In the genomic region with DNA sequence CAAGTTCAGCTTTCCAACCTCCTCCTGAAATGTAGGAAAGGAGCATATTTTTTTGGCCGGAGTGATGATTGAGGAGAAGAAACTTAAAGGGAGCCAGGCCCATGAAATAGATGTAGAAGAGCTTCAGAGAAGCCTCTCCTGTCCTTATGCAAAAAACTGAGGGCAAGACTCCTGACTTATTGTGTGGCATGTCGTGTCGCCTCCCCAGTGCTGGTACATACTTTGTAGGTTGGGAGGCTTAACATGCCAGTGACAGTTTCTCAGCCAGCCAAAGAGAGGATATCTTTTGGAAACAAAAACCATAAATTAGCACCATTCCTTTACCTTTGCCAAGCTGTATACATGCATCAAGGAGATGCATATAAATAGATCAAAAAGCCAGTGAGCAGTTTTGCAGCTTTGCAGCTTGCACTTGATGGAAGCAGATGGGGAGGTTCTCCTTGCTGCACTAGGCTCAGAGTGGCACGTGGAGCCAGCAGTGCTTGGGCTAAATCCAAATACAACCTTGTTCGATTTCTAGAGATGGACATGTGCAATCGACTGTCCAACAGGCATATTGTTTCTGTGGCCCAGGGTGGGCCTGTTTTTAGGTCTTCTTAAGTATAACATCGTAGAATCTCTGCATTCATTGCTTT, we compare ENCODE assay signal across 18 cellular contexts. TPM values are rescaled to one million over a fixed set of nuclear protein-coding genes. Genes with fewer than 3 reads are reported as not detected.
A peak's percentile ranks its signal among the peaks of the same experiment; 100 is the strongest.
DNase-seq lines count a peak whose midpoint lies in the region; ATAC-seq, FAIRE-seq and TF ChIP-seq lines count a peak whose summit lies in the region.
"Had no signal": no experiment of that assay in that cellular context is flagged by ENCODE, and none has a peak within 500 bp of the region (broad histone marks: within the 10 kb centered on the region; RNA-seq: fewer than 3 reads in every experiment).

No MANE protein-coding gene starts in this region.

- no peak overlapping the region for H3K4ac ChIP-seq in H9 (ENCODE audit: low read depth, low read length)

- no peak for TF ChIP-seq POLR2A in heart left ventricle (IDR thresholded peaks at IDR 0.05)

- H2BK20ac ChIP-seq in H9 (ENCODE audit: low read depth, low read length, poor library complexity, severe bottlenecking), result no peak overlapping the region

- no peaks in the 10 kb centered on the region for H3K79me2 ChIP-seq in H9 (ENCODE audit: insufficient read depth, low read length)

- no peaks in the 10 kb centered on the region for H3K9me3 ChIP-seq in heart left ventricle
- H3K9me3 ChIP-seq in H9 (ENCODE audit: control insufficient read depth, low read depth, low read length), result no peaks in the 10 kb centered on the region
- H3K9me3 ChIP-seq: ascending aorta, suprapubic skin had no signal

- no peak overlapping the region for H2BK120ac ChIP-seq in H9 (ENCODE audit: low read depth, low read length, poor library complexity, severe bottlenecking)

- peak overlapping the region in 1 of 3 experiments; percentile 43; a peak in 1 of 7 replicates for H3K27ac Mint-ChIP-seq in H9
- H3K27ac Mint-ChIP-seq: activated CD8-positive, alpha-beta T cell treated with anti-CD3 and anti-CD28 coated beads, Interleukin-2, amount 10 ng/mL, durations not matched to agents 7 days and 5 days; activated naive CD4-positive, alpha-beta T cell treated with anti-CD3 and anti-CD28 coated beads for 36 hours; activated T-cell treated with anti-CD3 and anti-CD28 coated beads, Interleukin-2, amount 50 U/mL, for 24 hours had no signal

- WGBS in heart left ventricle, 4 donors, result 56 to 64% (median 60%) methylated on average over 7 of the region's 7 CpGs
- no CpG with 5 or more reads among the region's 7 CpGs for WGBS in H9 (ENCODE audit: extremely low coverage, insufficient read length, low lambda C conversion rate)

- peaks cover 28 to 37% of the 10 kb centered on the region in 2 experiments for H3K4me1 Mint-ChIP-seq in H9

- H3K9me3 Mint-ChIP-seq in H9, result no peaks in the 10 kb centered on the region
- H3K9me3 Mint-ChIP-seq: activated naive CD4-positive, alpha-beta T cell treated with anti-CD3 and anti-CD28 coated beads for 36 hours; activated T-cell treated with anti-CD3 and anti-CD28 coated beads, Interleukin-2, amount 50 U/mL, for 24 hours had no signal

- no peak overlapping the region for H2AFZ ChIP-seq in H9 (ENCODE audit: low read length)

- no peak for FAIRE-seq in HTR-8/SVneo (lab: Jason Lieb, UNC)
- FAIRE-seq: colon, HepG2 had no signal

- no peak overlapping the region for H2BK12ac ChIP-seq in H9 (ENCODE audit: insufficient read length, low read depth, low read length)

- no peaks in the 10 kb centered on the region for H3K23me2 ChIP-seq in H9 (ENCODE audit: insufficient read length, low read depth, low read length, poor library complexity, severe bottlenecking)

- H3K14ac ChIP-seq in H9 (ENCODE audit: insufficient read depth, low read length), result no peak overlapping the region

- H3K27me3 Mint-ChIP-seq in H9 (ENCODE audit: low read depth), result no peaks in the 10 kb centered on the region
- H3K27me3 Mint-ChIP-seq: activated T-cell treated with anti-CD3 and anti-CD28 coated beads, Interleukin-2, amount 50 U/mL, for 24 hours had no signal

- no peak overlapping the region for H3K9ac ChIP-seq in H9 (ENCODE audit: extremely low read depth, insufficient read length, low read length)

- H4K8ac ChIP-seq in H9 (replicated peaks; ENCODE audit: insufficient read length, low read depth, low read length), result no peak overlapping the region

- H3K36me3 Mint-ChIP-seq in H9 (ENCODE audit: insufficient read depth in 1 of 3, low read depth in 3 of 3), result no peaks in the 10 kb centered on the region

- no peak overlapping the region for H3K4me2 ChIP-seq in H9 (ENCODE audit: insufficient read depth, insufficient read length, low read length)

- no peak overlapping the region for H3K56ac ChIP-seq in H9 (ENCODE audit: insufficient read length, low read depth, low read length)

- no peaks in the 10 kb centered on the region for H3K79me1 ChIP-seq in H9 (ENCODE audit: insufficient read depth, low read depth, low read length, poor library complexity, severe bottlenecking)

- no peak for ATAC-seq in heart left ventricle
- ATAC-seq: HepG2 had no signal

- no peak overlapping the region for H4K5ac ChIP-seq in H9 (ENCODE audit: insufficient read length, low read depth, low read length)

- H3K36me3 ChIP-seq in heart left ventricle, result peaks cover 0 to 6% (median 0%) of the 10 kb centered on the region in 9 donors
- H3K36me3 ChIP-seq: ascending aorta, suprapubic skin had no signal

- H3K27me3 ChIP-seq in heart left ventricle (no peaks in the 10 kb centered on the region), dorsolateral prefrontal cortex (no peaks in the 10 kb centered on the region), H9 (ENCODE audit: insufficient read depth, low read length) (no peaks in the 10 kb centered on the region)
- H3K27me3 ChIP-seq: ascending aorta, suprapubic skin had no signal

- no peak overlapping the region for H4K91ac ChIP-seq in H9 (ENCODE audit: insufficient read length, low read depth, low read length)

- H2BK5ac ChIP-seq in H9 (ENCODE audit: insufficient read length, low read length), result no peak overlapping the region

- H3K4me1 ChIP-seq in heart left ventricle, result peaks cover 23 to 100% (median 81%) of the 10 kb centered on the region in 12 donors
- H3K4me1 ChIP-seq in H9 (ENCODE audit: insufficient read depth, low read length), result no peaks in the 10 kb centered on the region

- H3K4me3 Mint-ChIP-seq in H9, result no peak overlapping the region
- H3K4me3 Mint-ChIP-seq: activated CD8-positive, alpha-beta T cell treated with anti-CD3 and anti-CD28 coated beads, Interleukin-2, amount 10 ng/mL, durations not matched to agents 7 days and 5 days; activated naive CD4-positive, alpha-beta T cell treated with anti-CD3 and anti-CD28 coated beads for 36 hours; activated T-cell treated with anti-CD3 and anti-CD28 coated beads, Interleukin-2, amount 50 U/mL, for 24 hours had no signal

- H3K4me3 ChIP-seq in heart left ventricle (no peak overlapping the region), dorsolateral prefrontal cortex (peak overlapping the region in 6 of 59 donors; percentile 0 to 31 (median 8))
- H3K4me3 ChIP-seq: ascending aorta, suprapubic skin had no signal

- no peak overlapping the region for H2AK5ac ChIP-seq in H9 (ENCODE audit: insufficient read length, low read length)

- intact Hi-C loops in heart left ventricle (cut with DNase I), result loop anchor here in 1 of 10 donors (10.0 kb wide), 1 partner anchor 81 kb away; no protein-coding TSS in a partner anchor
- intact Hi-C loops in cardiac septum (cut with DNase I), result no loop called here
- intact Hi-C loops in dorsolateral prefrontal cortex (cut with DNase I), result no loop called here

- H4K20me1 ChIP-seq in H9 (ENCODE audit: control insufficient read depth, insufficient read depth, insufficient read length), result no peaks in the 10 kb centered on the region

- H3T11ph ChIP-seq in H9 (ENCODE audit: low read length), result no peak overlapping the region

- H2BK15ac ChIP-seq in H9 (ENCODE audit: low read depth, low read length), result no peak overlapping the region

- TF ChIP-seq CTCF in heart left ventricle (IDR thresholded peaks at IDR 0.05), result no peak
- TF ChIP-seq CTCF in dorsolateral prefrontal cortex (IDR thresholded peaks at IDR 0.05 in 54 of 56, conservative IDR thresholded peaks at IDR 0.05 in 2 of 56; ENCODE audit: low read depth in 1 of 56, partially characterized antibody in 56 of 56), result no peak
- TF ChIP-seq CTCF in H9 (conservative IDR thresholded peaks at IDR 0.05), result no peak

- H3K27ac ChIP-seq in heart left ventricle (peak overlapping the region in 10 of 12 donors; percentile 53 to 92 (median 85)), dorsolateral prefrontal cortex (peak overlapping the region in 57 of 59 donors; percentile 27 to 91 (median 82)), temporal lobe (ENCODE audit: low read depth, low read length) (peak overlapping the region; percentile 30), H9 (ENCODE audit: insufficient read length, low read depth, low read length) (no peak overlapping the region)
- H3K27ac ChIP-seq: suprapubic skin had no signal

- H3K23ac ChIP-seq in H9 (ENCODE audit: insufficient read length, low read depth, low read length), result no peak overlapping the region

- no peak overlapping the region for H3K18ac ChIP-seq in H9 (ENCODE audit: insufficient read length, low read depth, low read length)

- DNase-seq in heart left ventricle, result no peak
- DNase-seq in cardiac septum (ENCODE audit: low spot score), result no peak
- DNase-seq in NCI-H524 treated with DMSO at 0.1 percent for 48 hours (lab: John Stamatoyannopoulos, UW), result peak; percentile 41
- DNase-seq in dorsolateral prefrontal cortex, result peak in 1 of 10 donors; percentile 44
- DNase-seq in HTR-8/SVneo (ENCODE audit: insufficient read length, low spot score), result no peak
- no peak for DNase-seq in amygdala (lab: John Stamatoyannopoulos, UW)
- no peak for DNase-seq in H9
- DNase-seq: activated CD4-positive, CD25-positive, alpha-beta regulatory T cell; activated naive CD4-positive, alpha-beta T cell treated with anti-CD3 and anti-CD28 coated beads for 36 hours; activated T-cell treated with anti-CD3 and anti-CD28 coated beads, Interleukin-2, amount 50 U/mL, for 24 hours; DMS153; nucleus accumbens had no signal

RNA-seq across cellular contexts. Expression of gene SLCO3A1, which starts 10.2 kb away (rescaled TPM):
- total RNA-seq in heart left ventricle (10 to 100 TPM; 26.3 to 64.2 (median 50.2) TPM), cardiac septum (43.9 TPM), dorsolateral prefrontal cortex (100 to 1,000 TPM in 13 of 120 experiments, 10 to 100 TPM in 107; 36.6 to 170 (median 68.2) TPM), temporal lobe (9.3 TPM), H9 (2021) (9.4 and 12.1 TPM in 2 replicates)
- 10 to 100 TPM; 38.9 to 59.6 TPM for polyA plus RNA-seq in heart left ventricle
- polyA plus RNA-seq: HepG2 had no signal
